Comparison of ENCODE assay signal across 1 cellular context in the genomic region with DNA sequence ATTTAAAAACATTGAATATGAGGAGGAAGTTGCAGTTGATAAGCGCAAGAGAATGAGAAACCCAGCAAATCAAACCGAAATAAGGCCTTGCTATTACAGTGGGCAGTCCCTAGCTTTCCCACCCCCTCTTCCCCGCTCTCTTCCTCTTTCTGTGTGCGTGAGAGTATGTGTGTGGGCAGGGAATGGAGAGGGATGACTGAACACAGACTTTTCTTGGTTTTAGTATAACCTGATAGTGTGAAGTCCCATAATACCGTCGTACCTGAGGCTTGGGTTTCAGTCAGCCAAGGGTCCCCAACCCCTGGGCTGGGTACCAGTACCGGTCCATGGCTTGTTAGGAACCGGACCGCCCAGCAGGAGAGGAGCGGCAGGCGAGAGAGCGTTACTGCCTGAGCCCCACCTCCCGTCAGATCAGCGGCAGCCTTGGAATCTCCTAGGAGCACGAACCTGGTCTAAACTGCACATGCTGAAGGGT.
TF ChIP-seq lines count a peak whose summit lies in the region.

No MANE protein-coding gene starts in this region.

TF ChIP-seq in GM12878, 131 proteins besides CTCF, POLR2A, EP300 and RAD21 (continued from another document and continues in another):
- TF ChIP-seq E2F8 (IDR thresholded peaks at IDR 0.05; ENCODE audit: low read depth, partially characterized antibody) = no peak
- peak in 1 of 2 experiments; percentile 64; a peak in 1 of 4 replicates for TF ChIP-seq CEBPB (IDR thresholded peaks at IDR 0.05; ENCODE audit: borderline replicate concordance in 1 of 2, low read depth in 2 of 2, low read length in 2 of 2)
- TF ChIP-seq SMAD1 (IDR thresholded peaks at IDR 0.05; ENCODE audit: low read depth, partially characterized antibody) = no peak
- TF ChIP-seq CBX5 (IDR thresholded peaks at IDR 0.05; ENCODE audit: low read depth) = no peak
- TF ChIP-seq E2F4 (IDR thresholded peaks at IDR 0.05; ENCODE audit: low read depth, low read length) = no peak
- TF ChIP-seq CBX3 (IDR thresholded peaks at IDR 0.05; ENCODE audit: borderline replicate concordance, low read depth) = no peak
- no peak for TF ChIP-seq ZNF274 (IDR thresholded peaks at IDR 0.05; ENCODE audit: insufficient read depth, insufficient read length)
- TF ChIP-seq, protein P1, sequence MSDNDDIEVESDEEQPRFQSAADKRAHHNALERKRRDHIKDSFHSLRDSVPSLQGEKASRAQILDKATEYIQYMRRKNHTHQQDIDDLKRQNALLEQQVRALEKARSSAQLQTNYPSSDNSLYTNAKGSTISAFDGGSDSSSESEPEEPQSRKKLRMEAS (IDR thresholded peaks at IDR 0.05; ENCODE audit: low read depth, low read length) = no peak
- TF ChIP-seq, protein P2, sequence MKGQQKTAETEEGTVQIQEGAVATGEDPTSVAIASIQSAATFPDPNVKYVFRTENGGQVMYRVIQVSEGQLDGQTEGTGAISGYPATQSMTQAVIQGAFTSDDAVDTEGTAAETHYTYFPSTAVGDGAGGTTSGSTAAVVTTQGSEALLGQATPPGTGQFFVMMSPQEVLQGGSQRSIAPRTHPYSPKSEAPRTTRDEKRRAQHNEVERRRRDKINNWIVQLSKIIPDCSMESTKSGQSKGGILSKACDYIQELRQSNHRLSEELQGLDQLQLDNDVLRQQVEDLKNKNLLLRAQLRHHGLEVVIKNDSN (IDR thresholded peaks at IDR 0.05; ENCODE audit: borderline replicate concordance, extremely low read length, insufficient read depth, low read depth, low read length) = no peak
- no peak for TF ChIP-seq RELA (IDR thresholded peaks at IDR 0.05; ENCODE audit: borderline replicate concordance, partially characterized antibody)
- no peak for TF ChIP-seq SUPT20H (IDR thresholded peaks at IDR 0.05; ENCODE audit: borderline replicate concordance, control insufficient read depth, low read depth, low read length)
- no peak for TF ChIP-seq NKRF (conservative IDR thresholded peaks at IDR 0.05)
- no peak for TF ChIP-seq MEF2B (IDR thresholded peaks at IDR 0.05; ENCODE audit: partially characterized antibody, poor library complexity, severe bottlenecking)
- TF ChIP-seq ZBTB4 (CRISPR knock-in tag; IDR thresholded peaks at IDR 0.05) = no peak
- TF ChIP-seq, protein P3, sequence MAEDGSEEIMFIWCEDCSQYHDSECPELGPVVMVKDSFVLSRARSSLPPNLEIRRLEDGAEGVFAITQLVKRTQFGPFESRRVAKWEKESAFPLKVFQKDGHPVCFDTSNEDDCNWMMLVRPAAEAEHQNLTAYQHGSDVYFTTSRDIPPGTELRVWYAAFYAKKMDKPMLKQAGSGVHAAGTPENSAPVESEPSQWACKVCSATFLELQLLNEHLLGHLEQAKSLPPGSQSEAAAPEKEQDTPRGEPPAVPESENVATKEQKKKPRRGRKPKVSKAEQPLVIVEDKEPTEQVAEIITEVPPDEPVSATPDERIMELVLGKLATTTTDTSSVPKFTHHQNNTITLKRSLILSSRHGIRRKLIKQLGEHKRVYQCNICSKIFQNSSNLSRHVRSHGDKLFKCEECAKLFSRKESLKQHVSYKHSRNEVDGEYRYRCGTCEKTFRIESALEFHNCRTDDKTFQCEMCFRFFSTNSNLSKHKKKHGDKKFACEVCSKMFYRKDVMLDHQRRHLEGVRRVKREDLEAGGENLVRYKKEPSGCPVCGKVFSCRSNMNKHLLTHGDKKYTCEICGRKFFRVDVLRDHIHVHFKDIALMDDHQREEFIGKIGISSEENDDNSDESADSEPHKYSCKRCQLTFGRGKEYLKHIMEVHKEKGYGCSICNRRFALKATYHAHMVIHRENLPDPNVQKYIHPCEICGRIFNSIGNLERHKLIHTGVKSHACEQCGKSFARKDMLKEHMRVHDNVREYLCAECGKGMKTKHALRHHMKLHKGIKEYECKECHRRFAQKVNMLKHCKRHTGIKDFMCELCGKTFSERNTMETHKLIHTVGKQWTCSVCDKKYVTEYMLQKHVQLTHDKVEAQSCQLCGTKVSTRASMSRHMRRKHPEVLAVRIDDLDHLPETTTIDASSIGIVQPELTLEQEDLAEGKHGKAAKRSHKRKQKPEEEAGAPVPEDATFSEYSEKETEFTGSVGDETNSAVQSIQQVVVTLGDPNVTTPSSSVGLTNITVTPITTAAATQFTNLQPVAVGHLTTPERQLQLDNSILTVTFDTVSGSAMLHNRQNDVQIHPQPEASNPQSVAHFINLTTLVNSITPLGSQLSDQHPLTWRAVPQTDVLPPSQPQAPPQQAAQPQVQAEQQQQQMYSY (CRISPR knock-in tag; IDR thresholded peaks at IDR 0.05) = no peak
- TF ChIP-seq MTA2 (IDR thresholded peaks at IDR 0.05; ENCODE audit: low read depth) = peak; percentile 62
- TF ChIP-seq JUND (IDR thresholded peaks at IDR 0.05; ENCODE audit: low read depth, low read length) = no peak
- TF ChIP-seq SMAD5 (IDR thresholded peaks at IDR 0.05; ENCODE audit: low read depth) = no peak
- TF ChIP-seq EGR1 (IDR thresholded peaks at IDR 0.05; ENCODE audit: borderline replicate concordance in 1 of 2, low read depth in 2 of 2, low read length in 2 of 2) = peak in 1 of 2 experiments; percentile 84; a peak in 2 of 3 replicates
- TF ChIP-seq, protein P4, sequence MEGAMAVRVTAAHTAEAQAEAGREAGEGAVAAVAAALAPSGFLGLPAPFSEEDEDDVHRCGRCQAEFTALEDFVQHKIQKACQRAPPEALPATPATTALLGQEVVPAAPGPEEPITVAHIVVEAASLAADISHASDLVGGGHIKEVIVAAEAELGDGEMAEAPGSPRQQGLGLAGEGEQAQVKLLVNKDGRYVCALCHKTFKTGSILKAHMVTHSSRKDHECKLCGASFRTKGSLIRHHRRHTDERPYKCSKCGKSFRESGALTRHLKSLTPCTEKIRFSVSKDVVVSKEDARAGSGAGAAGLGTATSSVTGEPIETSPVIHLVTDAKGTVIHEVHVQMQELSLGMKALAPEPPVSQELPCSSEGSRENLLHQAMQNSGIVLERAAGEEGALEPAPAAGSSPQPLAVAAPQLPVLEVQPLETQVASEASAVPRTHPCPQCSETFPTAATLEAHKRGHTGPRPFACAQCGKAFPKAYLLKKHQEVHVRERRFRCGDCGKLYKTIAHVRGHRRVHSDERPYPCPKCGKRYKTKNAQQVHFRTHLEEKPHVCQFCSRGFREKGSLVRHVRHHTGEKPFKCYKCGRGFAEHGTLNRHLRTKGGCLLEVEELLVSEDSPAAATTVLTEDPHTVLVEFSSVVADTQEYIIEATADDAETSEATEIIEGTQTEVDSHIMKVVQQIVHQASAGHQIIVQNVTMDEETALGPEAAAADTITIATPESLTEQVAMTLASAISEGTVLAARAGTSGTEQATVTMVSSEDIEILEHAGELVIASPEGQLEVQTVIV (IDR thresholded peaks at IDR 0.05; ENCODE audit: borderline replicate concordance, partially characterized antibody) = no peak
- no peak for TF ChIP-seq BCLAF1 (IDR thresholded peaks at IDR 0.05)
- no peak for TF ChIP-seq LARP7 (IDR thresholded peaks at IDR 0.05)
- TF ChIP-seq KAT2A (conservative IDR thresholded peaks at IDR 0.05; ENCODE audit: control insufficient read depth, low read depth, low read length) = no peak
- TF ChIP-seq MLLT1 (IDR thresholded peaks at IDR 0.05) = no peak
- peak; percentile 85 for TF ChIP-seq JUNB (IDR thresholded peaks at IDR 0.05)
- no peak for TF ChIP-seq TBL1XR1 (IDR thresholded peaks at IDR 0.05; ENCODE audit: low read depth, low read length)
- TF ChIP-seq PML (IDR thresholded peaks at IDR 0.05; ENCODE audit: low read length) = peak; percentile 77; the same call in 1 of the 2 replicates
- peak; percentile 14 to 34; a peak in 1 of 4 replicates for TF ChIP-seq BHLHE40 (IDR thresholded peaks at IDR 0.05; ENCODE audit: borderline replicate concordance in 1 of 2, low read depth in 2 of 2, low read length in 1 of 2)
- TF ChIP-seq MTA3 (IDR thresholded peaks at IDR 0.05; ENCODE audit: borderline replicate concordance, low read length) = peak; percentile 92; the same call in 1 of the 2 replicates
